In genomic region chr4:16122784-16123183, GRCh38 we compare ENCODE assay signal across 14 cellular contexts. TPM values are rescaled to one million over a fixed set of nuclear protein-coding genes. Genes with fewer than 3 reads are reported as not detected.
DNase-seq lines count a peak whose midpoint lies in the region; ATAC-seq, FAIRE-seq and TF ChIP-seq lines count a peak whose summit lies in the region.
"Had no signal": no experiment of that assay in that cellular context is flagged by ENCODE, and none has a peak within 500 bp of the region (broad histone marks: within the 10 kb centered on the region; RNA-seq: fewer than 3 reads in every experiment).

No MANE protein-coding gene starts in this region.

- H3K36me3 Mint-ChIP-seq in activated naive CD4-positive, alpha-beta T cell treated with anti-CD3 and anti-CD28 coated beads for 36 hours (ENCODE audit: low read depth): no peaks in the 10 kb centered on the region
- H3K36me3 Mint-ChIP-seq in neural progenitor cell: no peaks in the 10 kb centered on the region
- H3K36me3 Mint-ChIP-seq: natural killer cell treated with Interleukin-12 subunit alpha and Interleukin-12 subunit beta and Interleukin-15 and Interleukin-18, amount 100 ng/mL, for 72 hours had no signal

- no peaks in the 10 kb centered on the region for H3K9me3 Mint-ChIP-seq in activated naive CD4-positive, alpha-beta T cell treated with anti-CD3 and anti-CD28 coated beads for 36 hours
- H3K9me3 Mint-ChIP-seq in neural progenitor cell: no peaks in the 10 kb centered on the region
- peaks cover 9 to 14% of the 10 kb centered on the region in 2 donors for H3K9me3 Mint-ChIP-seq in stimulated activated naive CD8-positive, alpha-beta T cell treated with anti-CD3 and anti-CD28 coated beads, Interleukin-15, amount 100 ng/mL, for 72 hours
- H3K9me3 Mint-ChIP-seq: natural killer cell treated with Interleukin-12 subunit alpha and Interleukin-12 subunit beta and Interleukin-15 and Interleukin-18, amount 100 ng/mL, for 72 hours had no signal

- peaks cover 25% of the 10 kb centered on the region for H3K4me1 Mint-ChIP-seq in activated naive CD4-positive, alpha-beta T cell treated with anti-CD3 and anti-CD28 coated beads for 36 hours (ENCODE audit: low read depth)
- H3K4me1 Mint-ChIP-seq in neural progenitor cell: peaks cover 2% of the 10 kb centered on the region
- H3K4me1 Mint-ChIP-seq in stimulated activated naive CD8-positive, alpha-beta T cell treated with anti-CD3 and anti-CD28 coated beads, Interleukin-15, amount 100 ng/mL, for 72 hours: peaks cover 50% of the 10 kb centered on the region

- H3K9me3 ChIP-seq in neural progenitor cell (ENCODE audit: low read depth): no peaks in the 10 kb centered on the region
- no peaks in the 10 kb centered on the region for H3K9me3 ChIP-seq in osteoblast (ENCODE audit: low read depth, low read length)

- peak overlapping the region; percentile 5 for H3K4me3 Mint-ChIP-seq in activated naive CD4-positive, alpha-beta T cell treated with anti-CD3 and anti-CD28 coated beads for 36 hours
- no peak overlapping the region for H3K4me3 Mint-ChIP-seq in neural progenitor cell
- peak overlapping the region; percentile 52 for H3K4me3 Mint-ChIP-seq in stimulated activated naive CD8-positive, alpha-beta T cell treated with anti-CD3 and anti-CD28 coated beads, Interleukin-15, amount 100 ng/mL, for 72 hours
- H3K4me3 Mint-ChIP-seq: natural killer cell treated with Interleukin-12 subunit alpha and Interleukin-12 subunit beta and Interleukin-15 and Interleukin-18, amount 100 ng/mL, for 72 hours had no signal

- H3K79me2 ChIP-seq in neural progenitor cell (ENCODE audit: low read depth) (no peaks in the 10 kb centered on the region), osteoblast (ENCODE audit: insufficient read depth, low read length) (no peaks in the 10 kb centered on the region)
- H3K79me2 ChIP-seq: hepatocyte had no signal

- no peak overlapping the region for H3K4me3 ChIP-seq in neural progenitor cell
- H3K4me3 ChIP-seq in osteoblast (ENCODE audit: insufficient read depth, low read length): no peak overlapping the region
- H3K4me3 ChIP-seq: GM12878, hepatocyte had no signal

- no peak for FAIRE-seq in D721Med (lab: Jason Lieb, UNC)
- FAIRE-seq: GM12878 had no signal

- H3K27ac ChIP-seq in neural progenitor cell (peak overlapping the region; percentile 44), osteoblast (ENCODE audit: low read depth, low read length) (no peak overlapping the region)
- H3K27ac ChIP-seq: hepatocyte had no signal

- no peaks in the 10 kb centered on the region for H4K20me1 ChIP-seq in neural progenitor cell (ENCODE audit: low read depth)
- no peaks in the 10 kb centered on the region for H4K20me1 ChIP-seq in osteoblast (ENCODE audit: insufficient read depth, low read length)

- intact Hi-C loops in activated naive CD4-positive, alpha-beta T cell treated with anti-CD3 and anti-CD28 coated beads for 36 hours (cut with micrococcal nuclease): loop anchor here (1.0 to 2.0 kb wide), 5 partner anchors 40 to 1214 kb away; partner anchors contain the start of gene TAPT1

- DNase-seq in activated naive CD4-positive, alpha-beta T cell treated with anti-CD3 and anti-CD28 coated beads for 36 hours: peak; percentile 75
- DNase-seq in activated naive CD4-positive, alpha-beta T cell (lab: John Stamatoyannopoulos, UW): no peak
- DNase-seq in activated CD4-positive, alpha-beta T cell treated with anti-CD3 and anti-CD28 coated beads for 4 hours: peak; percentile 2 to 8
- DNase-seq in neural progenitor cell (ENCODE audit: low spot score) (no peak), D721Med (ENCODE audit: insufficient read length, low spot score) (no peak), osteoblast (ENCODE audit: insufficient read length, low spot score, missing footprints) (no peak)
- peak; percentile 25 to 72 for DNase-seq in stimulated activated naive CD8-positive, alpha-beta T cell treated with anti-CD3 and anti-CD28 coated beads, Interleukin-15, amount 100 ng/mL, for 72 hours
- DNase-seq: left ventricle myocardium superior had no signal

- ATAC-seq in stimulated activated naive CD8-positive, alpha-beta T cell treated with anti-CD3 and anti-CD28 coated beads, Interleukin-15, amount 100 ng/mL, for 72 hours: peak; percentile 87
- ATAC-seq in GM19324 (IDR thresholded peaks at IDR 0.05; ENCODE audit: low FRiP score, unreplicated experiment): no peak
- ATAC-seq: GM12878 had no signal

- H3K4me1 ChIP-seq in neural progenitor cell (peaks cover 19% of the 10 kb centered on the region), osteoblast (ENCODE audit: insufficient read depth, low read length) (no peaks in the 10 kb centered on the region)

- peaks cover 14% of the 10 kb centered on the region for H3F3A ChIP-seq in neural progenitor cell (ENCODE audit: low read depth)

- H2AFZ ChIP-seq in neural progenitor cell (replicated peaks) (no peak overlapping the region), osteoblast (ENCODE audit: low read length) (no peak overlapping the region)
- H2AFZ ChIP-seq: hepatocyte had no signal

- CTCF ChIA-PET in activated naive CD4-positive, alpha-beta T cell treated with anti-CD3 and anti-CD28 coated beads for 36 hours (lab: Charles Lee): interaction anchor here (1.7 kb wide), 1 partner anchor 142 kb away, joined by 4 read pairs; no protein-coding TSS in a partner anchor

- H3K9ac ChIP-seq in neural progenitor cell: no peak overlapping the region

- peak overlapping the region; percentile 85 for H3K27ac Mint-ChIP-seq in activated naive CD4-positive, alpha-beta T cell treated with anti-CD3 and anti-CD28 coated beads for 36 hours
- no peak overlapping the region for H3K27ac Mint-ChIP-seq in neural progenitor cell
- peak overlapping the region; percentile 60 to 91 for H3K27ac Mint-ChIP-seq in stimulated activated naive CD8-positive, alpha-beta T cell treated with anti-CD3 and anti-CD28 coated beads, Interleukin-15, amount 100 ng/mL, for 72 hours

- H3K27me3 Mint-ChIP-seq in activated naive CD4-positive, alpha-beta T cell treated with anti-CD3 and anti-CD28 coated beads for 36 hours (ENCODE audit: low read depth): no peaks in the 10 kb centered on the region
- H3K27me3 Mint-ChIP-seq in neural progenitor cell (ENCODE audit: insufficient read depth, low read depth): no peaks in the 10 kb centered on the region
- no peaks in the 10 kb centered on the region for H3K27me3 Mint-ChIP-seq in stimulated activated naive CD8-positive, alpha-beta T cell treated with anti-CD3 and anti-CD28 coated beads, Interleukin-15, amount 100 ng/mL, for 72 hours

- H3K27me3 ChIP-seq in neural progenitor cell (no peaks in the 10 kb centered on the region), osteoblast (ENCODE audit: insufficient read depth, low read length) (peaks cover 61% of the 10 kb centered on the region)
- H3K27me3 ChIP-seq: hepatocyte had no signal

- no peak for TF ChIP-seq CTCF in neural progenitor cell (IDR thresholded peaks at IDR 0.05)
- TF ChIP-seq CTCF in D721Med (IDR thresholded peaks at IDR 0.05; ENCODE audit: insufficient read depth, missing control alignments): no peak
- TF ChIP-seq CTCF in osteoblast (IDR thresholded peaks at IDR 0.05; ENCODE audit: extremely low read depth, low read depth, low read length): no peak

- H3K4me2 ChIP-seq in neural progenitor cell (peak overlapping the region; percentile 16), osteoblast (ENCODE audit: insufficient read depth, low read length) (no peak overlapping the region)
- H3K4me2 ChIP-seq: hepatocyte had no signal

- no peaks in the 10 kb centered on the region for H3K36me3 ChIP-seq in neural progenitor cell
- no peaks in the 10 kb centered on the region for H3K36me3 ChIP-seq in osteoblast (ENCODE audit: insufficient read depth, low read length)

RNA-seq across cellular contexts. Expression of gene PROM1, which starts 39.0 kb away (rescaled TPM):
- total RNA-seq in activated naive CD4-positive, alpha-beta T cell treated with anti-CD3 and anti-CD28 coated beads for 36 hours: under 1 TPM; 0.05 to 0.10 TPM
- total RNA-seq in neural progenitor cell (ENCODE audit: low replicate concordance) (43.0 and 55.9 TPM in 2 replicates), osteoblast (not detected in 2 replicates)
- total RNA-seq: H4, HT1080 had no signal

Comparison
In these comparisons a context has a peak if more than half of its experiments do, and no peak if none do; other contexts are left out.
1. DNase-seq: peak in activated naive CD4-positive, alpha-beta T cell treated with anti-CD3 and anti-CD28 coated beads for 36 hours (single experiment), activated CD4-positive, alpha-beta T cell treated with anti-CD3 and anti-CD28 coated beads for 4 hours (2 of 2) and stimulated activated naive CD8-positive, alpha-beta T cell treated with anti-CD3 and anti-CD28 coated beads, Interleukin-15, amount 100 ng/mL, for 72 hours (2 of 2); none in activated naive CD4-positive, alpha-beta T cell (0 of 4), neural progenitor cell (single experiment), D721Med (single experiment) and osteoblast (single experiment).
2. RNA of gene PROM1, which starts 39.0 kb away (total RNA-seq): 43.0 to 55.9 TPM in neural progenitor cell; 0.05 to 0.10 TPM in activated naive CD4-positive, alpha-beta T cell treated with anti-CD3 and anti-CD28 coated beads for 36 hours and not detected in osteoblast; every median in the first group is over 10 times any median in the second.